ENCODE assay signal across 8 cellular contexts in the genomic region with DNA sequence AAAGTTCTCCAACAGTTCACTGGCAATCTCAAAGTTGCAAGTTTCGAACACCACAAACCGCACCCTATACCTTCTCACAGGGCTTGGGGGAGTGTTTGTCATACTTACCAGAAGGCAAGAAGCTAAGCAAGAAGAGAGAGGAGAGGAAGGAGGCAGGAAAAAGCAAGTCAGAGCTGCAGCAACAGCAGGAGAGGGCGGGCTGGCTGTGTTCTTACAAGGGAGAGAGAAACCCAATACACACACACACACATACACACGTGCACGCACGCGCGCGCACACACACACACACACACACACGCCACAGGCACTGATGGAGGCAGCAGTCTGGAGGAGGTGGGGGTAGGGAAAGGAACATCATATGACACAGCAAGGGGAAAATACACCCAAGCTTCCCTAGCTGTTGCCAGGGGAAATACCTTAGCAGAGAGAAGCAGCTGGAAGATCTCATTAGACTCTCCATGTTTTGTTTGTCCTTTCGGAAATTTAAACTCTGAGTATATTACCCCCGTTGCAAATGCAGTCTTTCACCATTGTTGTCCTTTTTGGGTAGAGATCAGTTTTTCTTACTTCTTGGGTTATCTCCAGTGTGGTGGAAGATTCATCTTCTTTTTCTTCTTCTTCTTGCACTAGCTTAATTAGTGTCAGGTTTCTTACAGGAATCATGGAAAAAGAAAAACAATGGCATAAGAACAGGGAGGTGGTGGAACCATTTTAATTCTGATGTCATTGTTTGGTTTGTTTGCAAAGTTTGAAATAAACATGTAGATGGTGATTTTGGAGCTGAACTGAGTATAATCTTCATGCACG. TPM values are rescaled to one million over a fixed set of nuclear protein-coding genes. Genes with fewer than 3 reads are reported as not detected.
A peak's percentile ranks its signal among the peaks of the same experiment; 100 is the strongest.
DNase-seq lines count a peak whose midpoint lies in the region; ATAC-seq, FAIRE-seq and TF ChIP-seq lines count a peak whose summit lies in the region.

A gene (minus strand): TSS at position 186 of the 807 bp plus-strand sequence. CDS start 3,099 bp downstream, outside the sequence.

- POLR2A ChIA-PET in activated CD8-positive, alpha-beta T cell treated with anti-CD3 and anti-CD28 coated beads for 36 hours (lab: Charles Lee) = interaction anchor here (0.6 to 3.4 kb wide), 14 partner anchors 12 to 154 kb away, joined by 3 to 11 read pairs (median 4); a partner anchor contains a TSS
- POLR2A ChIA-PET in naive thymus-derived CD4-positive, alpha-beta T cell (lab: Charles Lee) = interaction anchor here (0.6 to 6.2 kb wide), 37 partner anchors 10 to 305 kb away, joined by 3 to 81 read pairs (median 5); a partner anchor contains a TSS

- H3K4me1 ChIP-seq in endodermal cell (ENCODE audit: control insufficient read depth, insufficient read depth, low read length) = no peaks in the 10 kb centered on the region
- peaks cover 33 to 39% of the 10 kb centered on the region in 2 donors for H3K4me1 ChIP-seq in naive thymus-derived CD4-positive, alpha-beta T cell (ENCODE audit: control insufficient read depth in 2 of 2, insufficient read depth in 2 of 2, low read length in 2 of 2)

- no peak within 1 kb of the TSS for H3K4me3 ChIP-seq in endodermal cell (ENCODE audit: low read length)
- peak within 1 kb of the TSS; percentile 42 for H3K4me3 ChIP-seq in naive thymus-derived CD4-positive, alpha-beta T cell (ENCODE audit: low read length)

- no peaks in the 10 kb centered on the region for H3K36me3 ChIP-seq in endodermal cell (ENCODE audit: control insufficient read depth, insufficient read depth, low read length)
- no peaks in the 10 kb centered on the region for H3K36me3 ChIP-seq in naive thymus-derived CD4-positive, alpha-beta T cell (ENCODE audit: control insufficient read depth in 2 of 3, insufficient read depth in 3 of 3, low read length in 3 of 3)

- no peaks in the 10 kb centered on the region for H3K27me3 ChIP-seq in endodermal cell (ENCODE audit: control insufficient read depth, insufficient read depth, low read length, poor library complexity, severe bottlenecking)
- H3K27me3 ChIP-seq in naive thymus-derived CD4-positive, alpha-beta T cell (ENCODE audit: control insufficient read depth in 2 of 2, insufficient read depth in 2 of 2, low read length in 2 of 2) = no peaks in the 10 kb centered on the region

- in situ Hi-C loops in ACHN (cut with HindIII; ENCODE audit: low pct_ligation_motif_present, low pct_unique_long_range_greater_than_20kb, low sequenced_read_pairs) = no loop called here

- H3K4me3 Mint-ChIP-seq in activated CD8-positive, alpha-beta T cell treated with anti-CD3 and anti-CD28 coated beads for 36 hours = peak within 1 kb of the TSS; percentile 76
- no peak within 1 kb of the TSS for H3K4me3 Mint-ChIP-seq in endodermal cell
- H3K4me3 Mint-ChIP-seq in naive thymus-derived CD4-positive, alpha-beta T cell = peak within 1 kb of the TSS; percentile 80 to 92 (median 90)

- H3K27ac Mint-ChIP-seq in activated CD8-positive, alpha-beta T cell treated with anti-CD3 and anti-CD28 coated beads for 36 hours = peak within 1 kb of the TSS; percentile 96
- peak within 1 kb of the TSS; percentile 48 for H3K27ac Mint-ChIP-seq in endodermal cell
- H3K27ac Mint-ChIP-seq in naive thymus-derived CD4-positive, alpha-beta T cell = peak within 1 kb of the TSS; percentile 93 to 99 (median 98)

- intact Hi-C loops in activated CD8-positive, alpha-beta T cell treated with anti-CD3 and anti-CD28 coated beads for 36 hours (cut with micrococcal nuclease) = loop anchor here (5.0 kb wide), 2 partner anchors 70 to 140 kb away; no protein-coding TSS in a partner anchor
- intact Hi-C loops in naive thymus-derived CD4-positive, alpha-beta T cell (cut with micrococcal nuclease) = loop anchor here (1.0 to 5.0 kb wide), 18 partner anchors 11 to 519 kb away; a partner anchor contains a TSS

- H3K27me3 Mint-ChIP-seq in activated CD8-positive, alpha-beta T cell treated with anti-CD3 and anti-CD28 coated beads for 36 hours = no peaks in the 10 kb centered on the region
- no peaks in the 10 kb centered on the region for H3K27me3 Mint-ChIP-seq in endodermal cell (ENCODE audit: insufficient read depth)
- H3K27me3 Mint-ChIP-seq in naive thymus-derived CD4-positive, alpha-beta T cell = no peaks in the 10 kb centered on the region

- 73 to 85% methylated on average over 4 to 6 of the region's 13 CpGs for WGBS in endodermal cell (ENCODE audit: insufficient coverage in 1 of 2, insufficient read length in 1 of 2), 2 experiments

- H3K9ac ChIP-seq in endodermal cell (ENCODE audit: extremely low read depth, low read length, poor library complexity, severe bottlenecking) = no peak within 1 kb of the TSS

- H3K9me3 ChIP-seq in endodermal cell (ENCODE audit: control insufficient read depth, low read length) = no peaks in the 10 kb centered on the region
- no peaks in the 10 kb centered on the region for H3K9me3 ChIP-seq in naive thymus-derived CD4-positive, alpha-beta T cell (ENCODE audit: control insufficient read depth in 2 of 3, low read length in 3 of 3)

- peak; percentile 62 for ATAC-seq in HG02571 (IDR thresholded peaks at IDR 0.05; ENCODE audit: unreplicated experiment)
- ATAC-seq in activated CD8-positive, alpha-beta T cell treated with anti-CD3 and anti-CD28 coated beads for 36 hours = peak; percentile 92
- ATAC-seq in naive thymus-derived CD4-positive, alpha-beta T cell = peak; percentile 92

- peak; percentile 94 for FAIRE-seq in GM18507 (lab: Jason Lieb, UNC)

- CTCF ChIA-PET in activated CD8-positive, alpha-beta T cell treated with anti-CD3 and anti-CD28 coated beads for 36 hours (lab: Charles Lee) = interaction anchor here (0.7 to 2.9 kb wide), 10 partner anchors 10 to 167 kb away, joined by 3 to 14 read pairs (median 6); no protein-coding TSS in a partner anchor
- CTCF ChIA-PET in naive thymus-derived CD4-positive, alpha-beta T cell (lab: Charles Lee) = interaction anchor here (0.6 to 3.3 kb wide), 18 partner anchors 8 to 599 kb away, joined by 3 to 31 read pairs (median 6); no protein-coding TSS in a partner anchor

- H3K9me3 Mint-ChIP-seq in activated CD8-positive, alpha-beta T cell treated with anti-CD3 and anti-CD28 coated beads for 36 hours = no peaks in the 10 kb centered on the region
- peaks cover 11% of the 10 kb centered on the region for H3K9me3 Mint-ChIP-seq in endodermal cell
- H3K9me3 Mint-ChIP-seq in naive thymus-derived CD4-positive, alpha-beta T cell = peaks cover 0 to 8% (median 2%) of the 10 kb centered on the region in 11 donors

- no peak within 1 kb of the TSS for H3K27ac ChIP-seq in endodermal cell (ENCODE audit: low read depth, low read length)
- peak within 1 kb of the TSS; percentile 75 for H3K27ac ChIP-seq in naive thymus-derived CD4-positive, alpha-beta T cell (ENCODE audit: low read depth, low read length)

- peaks cover 55% of the 10 kb centered on the region for H3K4me1 Mint-ChIP-seq in activated CD8-positive, alpha-beta T cell treated with anti-CD3 and anti-CD28 coated beads for 36 hours (ENCODE audit: low read depth)
- peaks cover 16% of the 10 kb centered on the region for H3K4me1 Mint-ChIP-seq in endodermal cell
- H3K4me1 Mint-ChIP-seq in naive thymus-derived CD4-positive, alpha-beta T cell = peaks cover 36 to 87% (median 81%) of the 10 kb centered on the region in 7 donors

- peak; percentile 46 for DNase-seq in GM18507 (ENCODE audit: extremely low spot score, insufficient read length, low read depth)
- peak; percentile 91 for DNase-seq in NCI-H2171 treated with DMSO at 0.1 percent for 48 hours (lab: John Stamatoyannopoulos, UW)
- DNase-seq in activated CD8-positive, alpha-beta T cell treated with anti-CD3 and anti-CD28 coated beads for 36 hours = peak; percentile 92
- peak; percentile 63 for DNase-seq in endodermal cell
- DNase-seq in naive thymus-derived CD4-positive, alpha-beta T cell = peak; percentile 32 to 94 (median 87)
- peak; percentile 54 to 84 for DNase-seq in stimulated activated CD8-positive, alpha-beta memory T cell treated with anti-CD3 and anti-CD28 coated beads, Interleukin-7, amount 100 ng/mL, for 48 hours (ENCODE audit: extremely low read depth in 1 of 2, low read depth in 1 of 2)
- no peak for DNase-seq in ACHN

- TF ChIP-seq CTCF in activated CD8-positive, alpha-beta T cell treated with anti-CD3 and anti-CD28 coated beads for 36 hours (IDR thresholded peaks at IDR 0.05) = no peak
- peak; percentile 18 for TF ChIP-seq CTCF in endodermal cell (conservative IDR thresholded peaks at IDR 0.05)

- H3K36me3 Mint-ChIP-seq in activated CD8-positive, alpha-beta T cell treated with anti-CD3 and anti-CD28 coated beads for 36 hours (ENCODE audit: low read depth) = peaks cover 2% of the 10 kb centered on the region
- no peaks in the 10 kb centered on the region for H3K36me3 Mint-ChIP-seq in endodermal cell (ENCODE audit: low read depth)
- peaks cover 5 to 23% (median 16%) of the 10 kb centered on the region in 5 donors for H3K36me3 Mint-ChIP-seq in naive thymus-derived CD4-positive, alpha-beta T cell

RNA-seq across cellular contexts. Expression of the gene that starts here (rescaled TPM):
- under 1 TPM; 0.11 to 0.22 TPM for total RNA-seq in activated CD8-positive, alpha-beta T cell treated with anti-CD3 and anti-CD28 coated beads for 36 hours
- not detected for total RNA-seq in endodermal cell
- 0.46 TPM for polyA plus RNA-seq in endodermal cell (2013, experiment 1 of 2)
- 0.62 TPM for polyA plus RNA-seq in endodermal cell (2013, experiment 2 of 2)
- 1 to 10 TPM in 1 of 5 experiments, under 1 TPM in 4; 0.29 to 1.1 (median 0.66) TPM for total RNA-seq in naive thymus-derived CD4-positive, alpha-beta T cell
- polyA plus RNA-seq in naive thymus-derived CD4-positive, alpha-beta T cell = under 1 TPM; 0.12 to 0.44 TPM

Comparison
In these comparisons a context has a peak if more than half of its experiments do, and no peak if none do; other contexts are left out.
1. Peak in DNase-seq and ATAC-seq in activated CD8-positive, alpha-beta T cell treated with anti-CD3 and anti-CD28 coated beads for 36 hours; RNA of the gene not detected or under 1 TPM.
2. Peak in DNase-seq in endodermal cell; RNA of the gene not detected or under 1 TPM.
3. H3K27ac Mint-ChIP-seq: peak in every context shown above with its lines; median percentile 98 in naive thymus-derived CD4-positive, alpha-beta T cell; 96 in activated CD8-positive, alpha-beta T cell treated with anti-CD3 and anti-CD28 coated beads for 36 hours; 48 in endodermal cell.